ENCODE assay signal across 15 cellular contexts in the genomic region with DNA sequence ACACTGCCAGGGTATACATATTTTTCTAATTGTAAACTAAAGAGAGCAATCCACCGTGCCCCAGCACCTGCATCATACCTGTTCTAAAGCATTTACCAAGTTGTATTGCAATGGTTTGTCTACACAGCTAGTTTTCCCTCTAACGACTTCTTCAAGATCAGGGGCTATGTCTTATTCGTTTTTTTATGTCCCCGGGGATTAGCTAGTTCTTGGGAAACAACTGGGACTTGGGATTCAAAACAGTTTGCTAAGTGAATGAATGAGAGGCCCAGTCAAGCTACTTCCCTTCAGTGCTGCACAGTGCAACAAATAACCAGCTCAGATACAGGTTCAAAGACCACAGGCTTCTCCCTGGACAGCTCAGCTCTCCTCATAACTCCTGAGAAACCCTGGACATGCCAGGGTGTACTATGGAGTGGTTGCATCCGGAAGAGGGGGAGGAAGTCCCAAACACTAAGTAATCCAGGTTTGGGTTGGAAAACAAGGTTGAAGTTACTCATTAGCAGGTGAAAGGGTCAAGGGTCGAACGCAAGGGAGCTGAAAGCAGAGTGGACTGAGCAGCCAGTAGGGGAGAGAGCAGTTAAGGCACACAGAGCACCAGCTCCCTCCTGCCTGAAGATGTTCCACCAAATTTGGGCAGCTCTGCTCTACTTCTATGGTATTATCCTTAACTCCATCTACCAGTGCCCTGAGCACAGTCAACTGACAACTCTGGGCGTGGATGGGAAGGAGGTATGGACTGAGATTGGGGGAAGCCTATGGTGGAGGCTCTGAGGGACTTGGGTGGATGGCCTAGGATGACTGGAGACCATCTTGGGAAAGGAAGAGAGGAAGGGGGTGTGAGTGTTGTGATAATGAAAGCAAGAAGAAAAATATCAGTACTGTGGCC. TPM values are rescaled to one million over a fixed set of nuclear protein-coding genes. Genes with fewer than 3 reads are reported as not detected.
DNase-seq lines count a peak whose midpoint lies in the region; ATAC-seq and TF ChIP-seq lines count a peak whose summit lies in the region.
"Had no signal": no experiment of that assay in that cellular context is flagged by ENCODE, and none has a peak within 500 bp of the region (broad histone marks: within the 10 kb centered on the region; RNA-seq: fewer than 3 reads in every experiment).

A gene (plus strand): TSS at position 546 of the 889 bp plus-strand sequence. CDS start 73 bp downstream, at position 619.

- POLR2A ChIA-PET in CD4-positive, alpha-beta memory T cell (lab: Charles Lee; ENCODE audit: partially characterized antibody), result interaction anchor here (1.4 to 7.2 kb wide), 2 partner anchors 8 to 35 kb away, joined by 5 to 269 read pairs; a partner anchor contains a TSS
- POLR2A ChIA-PET in naive thymus-derived CD8-positive, alpha-beta T cell (lab: Charles Lee), result interaction anchor here (0.6 to 6.6 kb wide), 4 partner anchors 8 to 1921 kb away, joined by 3 to 223 read pairs (median 4); a partner anchor contains a TSS

- H3K4me3 Mint-ChIP-seq in CD4-positive, alpha-beta memory T cell, result peak within 1 kb of the TSS in 4 of 8 donors; percentile 28 to 58 (median 39)
- H3K4me3 Mint-ChIP-seq in IgD-negative memory B cell (peak within 1 kb of the TSS; percentile 44 to 93 (median 57)), brain (peak within 1 kb of the TSS in 4 of 5 experiments; percentile 0 to 87 (median 42))
- H3K4me3 Mint-ChIP-seq in naive thymus-derived CD8-positive, alpha-beta T cell, result peak within 1 kb of the TSS in 5 of 10 donors; percentile 12 to 63 (median 51)

- H3K27ac Mint-ChIP-seq in CD4-positive, alpha-beta memory T cell, result peak within 1 kb of the TSS; percentile 37 to 88 (median 70)
- H3K27ac Mint-ChIP-seq in IgD-negative memory B cell, result peak within 1 kb of the TSS; percentile 71 to 78 (median 77)
- H3K27ac Mint-ChIP-seq in brain, result peak within 1 kb of the TSS in 4 of 5 experiments; percentile 20 to 70 (median 38)
- H3K27ac Mint-ChIP-seq in naive thymus-derived CD8-positive, alpha-beta T cell, result peak within 1 kb of the TSS; percentile 31 to 91 (median 66)

- TF ChIP-seq POLR2A in transverse colon (IDR thresholded peaks at IDR 0.05), result no peak

- TF ChIP-seq CTCF in brain (conservative IDR thresholded peaks at IDR 0.05), result no peak
- TF ChIP-seq CTCF in transverse colon (IDR thresholded peaks at IDR 0.05), result no peak

- peaks cover 0 to 15% (median 0%) of the 10 kb centered on the region in 8 donors for H3K9me3 Mint-ChIP-seq in CD4-positive, alpha-beta memory T cell
- H3K9me3 Mint-ChIP-seq in IgD-negative memory B cell, result no peaks in the 10 kb centered on the region
- no peaks in the 10 kb centered on the region for H3K9me3 Mint-ChIP-seq in brain
- H3K9me3 Mint-ChIP-seq in naive thymus-derived CD8-positive, alpha-beta T cell, result peaks cover 0 to 3% (median 0%) of the 10 kb centered on the region in 9 donors

- CTCF ChIA-PET in CD4-positive, alpha-beta memory T cell (lab: Charles Lee; ENCODE audit: partially characterized antibody), result interaction anchor here (0.7 to 4.6 kb wide), 8 partner anchors 9 to 175 kb away, joined by 3 to 28 read pairs (median 3); a partner anchor contains a TSS

- 40 to 63% methylated on average over 4 to 8 of the region's 8 CpGs for WGBS in transverse colon (ENCODE audit: low coverage in 1 of 2), 2 donors

- peaks cover 6 to 50% of the 10 kb centered on the region in 2 donors for H3K36me3 Mint-ChIP-seq in CD4-positive, alpha-beta memory T cell
- H3K36me3 Mint-ChIP-seq in IgD-negative memory B cell (peaks cover 11% of the 10 kb centered on the region), brain (peaks cover 30% of the 10 kb centered on the region)
- H3K36me3 Mint-ChIP-seq in naive thymus-derived CD8-positive, alpha-beta T cell, result peaks cover 0 to 29% (median 5%) of the 10 kb centered on the region in 3 donors

- peaks cover 50% of the 10 kb centered on the region for H3K4me1 ChIP-seq in CD4-positive, alpha-beta memory T cell (ENCODE audit: insufficient read depth, low read length)
- H3K4me1 ChIP-seq in transverse colon, result peaks cover 20 to 59% (median 43%) of the 10 kb centered on the region in 4 donors

- H3K27me3 ChIP-seq in CD4-positive, alpha-beta memory T cell (ENCODE audit: insufficient read depth, low read length), result no peaks in the 10 kb centered on the region
- no peaks in the 10 kb centered on the region for H3K27me3 ChIP-seq in transverse colon
- H3K27me3 ChIP-seq: gastroesophageal sphincter had no signal

- intact Hi-C loops in CD4-positive, alpha-beta memory T cell (cut with micrococcal nuclease), result loop anchor here (10.0 kb wide), 1 partner anchor 1189 kb away; a partner anchor contains a TSS
- intact Hi-C loops in transverse colon (cut with DNase I; ENCODE audit: low total_unique reads), result no loop called here

- TF ChIP-seq EP300 in transverse colon (IDR thresholded peaks at IDR 0.05; ENCODE audit: low read depth), result no peak

- H3K27ac ChIP-seq in CD4-positive, alpha-beta memory T cell (ENCODE audit: low read depth, low read length), result no peak within 1 kb of the TSS
- H3K27ac ChIP-seq in transverse colon, result peak within 1 kb of the TSS in 1 of 4 donors; percentile 4
- H3K27ac ChIP-seq: gastroesophageal sphincter, thoracic aorta had no signal

- peaks cover 42 to 78% (median 58%) of the 10 kb centered on the region in 4 donors for H3K4me1 Mint-ChIP-seq in CD4-positive, alpha-beta memory T cell
- H3K4me1 Mint-ChIP-seq in IgD-negative memory B cell (peaks cover 37 to 44% (median 43%) of the 10 kb centered on the region in 3 donors), brain (peaks cover 69% of the 10 kb centered on the region)
- H3K4me1 Mint-ChIP-seq in naive thymus-derived CD8-positive, alpha-beta T cell, result peaks cover 38 to 78% (median 71%) of the 10 kb centered on the region in 4 donors

- H3K36me3 ChIP-seq in CD4-positive, alpha-beta memory T cell (ENCODE audit: insufficient read depth, low read length), result peaks cover 5% of the 10 kb centered on the region
- H3K36me3 ChIP-seq in transverse colon, result no peaks in the 10 kb centered on the region
- H3K36me3 ChIP-seq: thoracic aorta had no signal

- no peaks in the 10 kb centered on the region for H3K9me3 ChIP-seq in CD4-positive, alpha-beta memory T cell (ENCODE audit: control insufficient read depth in 1 of 2, low read length in 2 of 2)
- no peaks in the 10 kb centered on the region for H3K9me3 ChIP-seq in transverse colon
- H3K9me3 ChIP-seq: gastroesophageal sphincter, thoracic aorta had no signal

- no peaks in the 10 kb centered on the region for H3K27me3 Mint-ChIP-seq in CD4-positive, alpha-beta memory T cell
- H3K27me3 Mint-ChIP-seq in IgD-negative memory B cell (no peaks in the 10 kb centered on the region), brain (peaks cover 12% of the 10 kb centered on the region)
- peaks cover 0 to 2% (median 0%) of the 10 kb centered on the region in 5 donors for H3K27me3 Mint-ChIP-seq in naive thymus-derived CD8-positive, alpha-beta T cell

- no peak within 1 kb of the TSS for H3K4me3 ChIP-seq in CD4-positive, alpha-beta memory T cell (ENCODE audit: low read length in 2 of 2)
- no peak within 1 kb of the TSS for H3K4me3 ChIP-seq in transverse colon
- H3K4me3 ChIP-seq: gastroesophageal sphincter, thoracic aorta had no signal

- no peak for ATAC-seq in naive thymus-derived CD8-positive, alpha-beta T cell
- ATAC-seq in GM18868 (IDR thresholded peaks at IDR 0.05; ENCODE audit: unreplicated experiment), result no peak
- ATAC-seq: gastroesophageal sphincter had no signal

- in situ Hi-C loops in transverse colon (cut with MboI; ENCODE audit: low pct_ligation_motif_present in 1 of 4, low pct_unique_long_range_greater_than_20kb in 1 of 4, low sequenced_read_pairs in 3 of 4), result no loop called here

- DNase-seq in CD4-positive, alpha-beta memory T cell, result no peak
- no peak for DNase-seq in naive thymus-derived CD8-positive, alpha-beta T cell
- DNase-seq in NCI-H526 treated with DMSO at 0.1 percent for 48 hours (lab: John Stamatoyannopoulos, UW) (no peak), HUDEP-2 (lab: John Stamatoyannopoulos, UW; ENCODE audit: unreplicated experiment in 76 of 76) (no peak), transverse colon (no peak)
- DNase-seq: activated CD4-positive, alpha-beta T cell treated with anti-CD3 and anti-CD28 coated beads, Interleukin-2, amount 50 U/mL, for 4 hours; activated naive CD4-positive, alpha-beta T cell treated with Interleukin-2 at 50 U/mL for 16 hours; Kasumi-1; NCI-H2029 treated with DMSO at 0.1 percent for 48 hours; NCI-H69 had no signal

RNA-seq across cellular contexts. Expression of the gene that starts here (rescaled TPM):
- 1 to 10 TPM; 1.3 to 1.5 TPM for total RNA-seq in CD4-positive, alpha-beta memory T cell
- 1 to 10 TPM; 4.9 to 5.2 TPM for polyA plus RNA-seq in CD4-positive, alpha-beta memory T cell
- polyA plus RNA-seq in IgD-negative memory B cell (8.5 TPM), brain (ENCODE audit: insufficient read depth, low read depth, low replicate concordance) (12.0 TPM)
- 1 to 10 TPM; 2.2 to 3.1 TPM for total RNA-seq in naive thymus-derived CD8-positive, alpha-beta T cell
- 1 to 10 TPM; 5.0 to 8.0 (median 5.5) TPM for polyA plus RNA-seq in naive thymus-derived CD8-positive, alpha-beta T cell
- 1 to 10 TPM in 2 of 4 donors, not detected in 2; 2.2 to 5.5 TPM for total RNA-seq in transverse colon
